In genomic region chr5:14172149-14172795, GRCh38 we compare ENCODE assay signal across 8 cellular contexts. TPM values are rescaled to one million over a fixed set of nuclear protein-coding genes. Genes with fewer than 3 reads are reported as not detected.
DNase-seq lines count a peak whose midpoint lies in the region; ATAC-seq and TF ChIP-seq lines count a peak whose summit lies in the region.

No MANE protein-coding gene starts in this region.

- no peak overlapping the region for H3K27ac ChIP-seq in WERI-Rb-1

- H3K27ac Mint-ChIP-seq in memory B cell, result peak overlapping the region; percentile 92
- H3K27ac Mint-ChIP-seq in effector memory CD8-positive, alpha-beta T cell, result peak overlapping the region in 1 of 2 donors; percentile 7

- peak overlapping the region; percentile 73 for H3K4me3 Mint-ChIP-seq in memory B cell
- H3K4me3 Mint-ChIP-seq in effector memory CD8-positive, alpha-beta T cell, result no peak overlapping the region

- H3K36me3 ChIP-seq in WERI-Rb-1, result no peaks in the 10 kb centered on the region

- H3K27me3 Mint-ChIP-seq in memory B cell, result no peaks in the 10 kb centered on the region
- peaks cover 0 to 38% of the 10 kb centered on the region in 2 donors for H3K27me3 Mint-ChIP-seq in effector memory CD8-positive, alpha-beta T cell

- DNase-seq in memory B cell (ENCODE audit: low spot score in 2 of 2) (no peak), AG08396 (ENCODE audit: low spot score) (no peak), ureter (ENCODE audit: low spot score) (no peak), WERI-Rb-1 (no peak)
- DNase-seq in effector memory CD8-positive, alpha-beta T cell, result no peak

- peaks cover 54% of the 10 kb centered on the region for H3K4me1 Mint-ChIP-seq in memory B cell
- peaks cover 4 to 8% of the 10 kb centered on the region in 2 donors for H3K4me1 Mint-ChIP-seq in effector memory CD8-positive, alpha-beta T cell (ENCODE audit: low read depth in 2 of 2)

- no peaks in the 10 kb centered on the region for H3K36me3 Mint-ChIP-seq in memory B cell
- no peaks in the 10 kb centered on the region for H3K36me3 Mint-ChIP-seq in effector memory CD8-positive, alpha-beta T cell (ENCODE audit: insufficient read depth)

- no peak for TF ChIP-seq CTCF in WERI-Rb-1 (IDR thresholded peaks at IDR 0.05; ENCODE audit: low read depth, low read length)

- H3K4me3 ChIP-seq in WERI-Rb-1 (ENCODE audit: low read depth, low read length), result no peak overlapping the region

- no peaks in the 10 kb centered on the region for H3K9me3 ChIP-seq in WERI-Rb-1 (ENCODE audit: severe bottlenecking)

- ATAC-seq in GM18519 (IDR thresholded peaks at IDR 0.05; ENCODE audit: low FRiP score, unreplicated experiment) (peak; percentile 65), GM21717 (IDR thresholded peaks at IDR 0.05; ENCODE audit: unreplicated experiment) (peak; percentile 45), HG03460 (IDR thresholded peaks at IDR 0.05; ENCODE audit: unreplicated experiment) (peak; percentile 42), memory B cell (ENCODE audit: low read depth) (peak; percentile 20)
- no peak for ATAC-seq in effector memory CD8-positive, alpha-beta T cell (replicated peaks)

- H3K27me3 ChIP-seq in WERI-Rb-1 (ENCODE audit: insufficient read depth, low read depth, severe bottlenecking), result no peaks in the 10 kb centered on the region

- H3K9me3 Mint-ChIP-seq in memory B cell, result no peaks in the 10 kb centered on the region
- H3K9me3 Mint-ChIP-seq in effector memory CD8-positive, alpha-beta T cell, result no peaks in the 10 kb centered on the region

RNA-seq across cellular contexts. Expression of gene TRIO, which starts 29.1 kb away (rescaled TPM):
- 216 TPM for total RNA-seq in ureter
